ENCODE assay signal across 1 cellular context in the genomic region with DNA sequence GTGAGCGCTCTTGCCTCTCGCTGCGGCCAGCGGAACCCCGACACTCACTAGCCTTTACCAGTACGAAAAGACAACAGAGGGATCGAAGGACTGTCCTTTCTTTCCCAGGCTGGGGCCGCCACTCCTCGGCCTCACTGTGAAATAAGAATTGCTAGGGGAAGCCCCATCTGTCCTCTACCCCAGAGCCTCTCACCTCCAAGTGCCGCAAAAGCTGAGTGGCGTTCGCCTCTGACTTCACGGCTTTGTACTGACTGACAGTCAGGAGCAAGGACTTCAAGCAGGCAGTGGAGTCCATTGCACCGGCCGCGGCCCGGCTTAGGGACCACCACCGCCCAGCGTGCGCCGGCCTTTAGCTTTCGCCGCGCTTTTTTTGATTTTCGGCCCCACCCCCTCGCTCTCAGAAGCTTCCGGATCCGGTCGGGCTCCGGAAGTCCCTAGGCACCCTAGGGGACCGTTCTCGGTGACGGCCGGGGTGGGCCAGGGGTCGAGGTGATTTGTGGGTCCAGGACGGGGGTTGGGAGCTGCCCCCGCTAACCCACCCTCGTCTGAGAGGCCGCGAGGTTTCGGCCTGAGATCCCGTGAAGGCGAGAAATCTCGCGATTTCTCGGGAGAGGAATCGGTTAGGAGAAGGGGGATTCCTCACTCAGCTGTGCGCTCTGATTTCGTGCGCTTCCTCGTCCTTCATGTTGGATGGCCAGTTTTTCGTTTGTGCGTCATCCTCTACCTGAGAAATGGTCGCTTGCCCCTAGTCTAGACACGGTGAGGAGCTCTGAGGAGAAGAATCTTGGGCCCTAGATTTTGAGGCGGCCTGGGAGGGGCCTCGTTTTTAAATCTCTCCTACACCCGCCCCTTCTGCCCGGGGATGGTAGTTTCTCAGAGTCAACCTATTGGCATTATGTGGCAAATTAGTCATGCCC.
A peak's percentile ranks its signal among the peaks of the same experiment; 100 is the strongest.
TF ChIP-seq lines count a peak whose summit lies in the region.

A gene (minus strand): TSS at position 358 of the 917 bp plus-strand sequence. CDS start 63 bp downstream, at position 295.
A gene with protein sequence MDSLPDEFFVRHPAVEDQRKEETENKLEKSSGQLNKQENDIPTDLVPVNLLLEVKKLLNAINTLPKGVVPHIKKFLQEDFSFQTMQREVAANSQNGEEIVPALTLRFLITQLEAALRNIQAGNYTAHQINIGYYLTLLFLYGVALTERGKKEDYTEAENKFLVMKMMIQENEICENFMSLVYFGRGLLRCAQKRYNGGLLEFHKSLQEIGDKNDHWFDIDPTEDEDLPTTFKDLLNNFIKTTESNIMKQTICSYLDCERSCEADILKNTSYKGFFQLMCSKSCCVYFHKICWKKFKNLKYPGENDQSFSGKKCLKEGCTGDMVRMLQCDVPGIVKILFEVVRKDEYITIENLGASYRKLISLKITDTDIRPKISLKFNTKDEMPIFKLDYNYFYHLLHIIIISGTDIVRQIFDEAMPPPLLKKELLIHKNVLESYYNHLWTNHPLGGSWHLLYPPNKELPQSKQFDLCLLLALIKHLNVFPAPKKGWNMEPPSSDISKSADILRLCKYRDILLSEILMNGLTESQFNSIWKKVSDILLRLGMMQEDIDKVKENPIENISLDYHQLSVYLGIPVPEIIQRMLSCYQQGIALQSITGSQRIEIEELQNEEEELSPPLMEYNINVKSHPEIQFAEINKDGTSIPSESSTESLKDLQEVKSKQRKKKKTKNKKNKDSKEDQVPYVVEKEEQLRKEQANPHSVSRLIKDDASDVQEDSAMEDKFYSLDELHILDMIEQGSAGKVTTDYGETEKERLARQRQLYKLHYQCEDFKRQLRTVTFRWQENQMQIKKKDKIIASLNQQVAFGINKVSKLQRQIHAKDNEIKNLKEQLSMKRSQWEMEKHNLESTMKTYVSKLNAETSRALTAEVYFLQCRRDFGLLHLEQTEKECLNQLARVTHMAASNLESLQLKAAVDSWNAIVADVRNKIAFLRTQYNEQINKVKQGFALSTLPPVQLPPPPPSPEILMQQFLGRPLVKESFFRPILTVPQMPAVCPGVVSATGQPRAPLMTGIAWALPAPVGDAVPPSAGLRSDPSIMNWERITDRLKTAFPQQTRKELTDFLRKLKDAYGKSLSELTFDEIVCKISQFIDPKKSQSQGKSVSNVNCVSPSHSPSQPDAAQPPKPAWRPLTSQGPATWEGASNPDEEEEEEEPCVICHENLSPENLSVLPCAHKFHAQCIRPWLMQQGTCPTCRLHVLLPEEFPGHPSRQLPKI (plus strand): TSS at position 642 of the 917 bp plus-strand sequence. CDS start 15,685 bp downstream, outside the sequence.

TF ChIP-seq in HepG2, 621 proteins besides CTCF, POLR2A, EP300 and RAD21 (continued from another document and continues in another):
- TF ChIP-seq, protein P1, sequence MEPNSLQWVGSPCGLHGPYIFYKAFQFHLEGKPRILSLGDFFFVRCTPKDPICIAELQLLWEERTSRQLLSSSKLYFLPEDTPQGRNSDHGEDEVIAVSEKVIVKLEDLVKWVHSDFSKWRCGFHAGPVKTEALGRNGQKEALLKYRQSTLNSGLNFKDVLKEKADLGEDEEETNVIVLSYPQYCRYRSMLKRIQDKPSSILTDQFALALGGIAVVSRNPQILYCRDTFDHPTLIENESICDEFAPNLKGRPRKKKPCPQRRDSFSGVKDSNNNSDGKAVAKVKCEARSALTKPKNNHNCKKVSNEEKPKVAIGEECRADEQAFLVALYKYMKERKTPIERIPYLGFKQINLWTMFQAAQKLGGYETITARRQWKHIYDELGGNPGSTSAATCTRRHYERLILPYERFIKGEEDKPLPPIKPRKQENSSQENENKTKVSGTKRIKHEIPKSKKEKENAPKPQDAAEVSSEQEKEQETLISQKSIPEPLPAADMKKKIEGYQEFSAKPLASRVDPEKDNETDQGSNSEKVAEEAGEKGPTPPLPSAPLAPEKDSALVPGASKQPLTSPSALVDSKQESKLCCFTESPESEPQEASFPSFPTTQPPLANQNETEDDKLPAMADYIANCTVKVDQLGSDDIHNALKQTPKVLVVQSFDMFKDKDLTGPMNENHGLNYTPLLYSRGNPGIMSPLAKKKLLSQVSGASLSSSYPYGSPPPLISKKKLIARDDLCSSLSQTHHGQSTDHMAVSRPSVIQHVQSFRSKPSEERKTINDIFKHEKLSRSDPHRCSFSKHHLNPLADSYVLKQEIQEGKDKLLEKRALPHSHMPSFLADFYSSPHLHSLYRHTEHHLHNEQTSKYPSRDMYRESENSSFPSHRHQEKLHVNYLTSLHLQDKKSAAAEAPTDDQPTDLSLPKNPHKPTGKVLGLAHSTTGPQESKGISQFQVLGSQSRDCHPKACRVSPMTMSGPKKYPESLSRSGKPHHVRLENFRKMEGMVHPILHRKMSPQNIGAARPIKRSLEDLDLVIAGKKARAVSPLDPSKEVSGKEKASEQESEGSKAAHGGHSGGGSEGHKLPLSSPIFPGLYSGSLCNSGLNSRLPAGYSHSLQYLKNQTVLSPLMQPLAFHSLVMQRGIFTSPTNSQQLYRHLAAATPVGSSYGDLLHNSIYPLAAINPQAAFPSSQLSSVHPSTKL (CRISPR knock-in tag; IDR thresholded peaks at IDR 0.05): peak; percentile 74
- TF ChIP-seq, protein P2, sequence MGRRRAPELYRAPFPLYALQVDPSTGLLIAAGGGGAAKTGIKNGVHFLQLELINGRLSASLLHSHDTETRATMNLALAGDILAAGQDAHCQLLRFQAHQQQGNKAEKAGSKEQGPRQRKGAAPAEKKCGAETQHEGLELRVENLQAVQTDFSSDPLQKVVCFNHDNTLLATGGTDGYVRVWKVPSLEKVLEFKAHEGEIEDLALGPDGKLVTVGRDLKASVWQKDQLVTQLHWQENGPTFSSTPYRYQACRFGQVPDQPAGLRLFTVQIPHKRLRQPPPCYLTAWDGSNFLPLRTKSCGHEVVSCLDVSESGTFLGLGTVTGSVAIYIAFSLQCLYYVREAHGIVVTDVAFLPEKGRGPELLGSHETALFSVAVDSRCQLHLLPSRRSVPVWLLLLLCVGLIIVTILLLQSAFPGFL (CRISPR knock-in tag; IDR thresholded peaks at IDR 0.05): no peak
- TF ChIP-seq ZNF230 (CRISPR knock-in tag; IDR thresholded peaks at IDR 0.05) (peak; percentile 81; the same call in 1 of the 2 replicates), ZNF136 (CRISPR knock-in tag; IDR thresholded peaks at IDR 0.05; ENCODE audit: low read depth) (no peak), RFXAP (CRISPR knock-in tag; IDR thresholded peaks at IDR 0.05; ENCODE audit: borderline replicate concordance) (0 out of 2 replicates have a peak, but pooled peaks have one; percentile 52), GPN1 (CRISPR knock-in tag; IDR thresholded peaks at IDR 0.05; ENCODE audit: borderline replicate concordance) (no peak), SATB2 (CRISPR knock-in tag; IDR thresholded peaks at IDR 0.05) (no peak; the same call in 1 of the 2 replicates), ZNF607 (CRISPR knock-in tag; IDR thresholded peaks at IDR 0.05; ENCODE audit: borderline replicate concordance) (no peak; the same call in none of the 2 replicates), ZNF781 (CRISPR knock-in tag; IDR thresholded peaks at IDR 0.05; ENCODE audit: borderline replicate concordance, not compliant biosample characterization) (peak; percentile 59), U2AF1 (optimal IDR thresholded peaks at IDR 0.05; ENCODE audit: low read depth, low read length) (no peak), ZNF430 (CRISPR knock-in tag; IDR thresholded peaks at IDR 0.05) (peak; percentile 72; the same call in 1 of the 2 replicates), GATAD1 (CRISPR knock-in tag; IDR thresholded peaks at IDR 0.05) (peak; percentile 95), ZKSCAN1 (IDR thresholded peaks at IDR 0.05; ENCODE audit: low read length) (no peak), ZBTB7B (CRISPR knock-in tag; IDR thresholded peaks at IDR 0.05) (peak; percentile 97), PCBP1 (IDR thresholded peaks at IDR 0.05; ENCODE audit: borderline replicate concordance, low read depth, low read length) (0 out of 2 replicates have a peak, but pooled peaks have one; percentile 56), ZNF570 (CRISPR knock-in tag; IDR thresholded peaks at IDR 0.05; ENCODE audit: borderline replicate concordance) (no peak), EED (CRISPR knock-in tag; IDR thresholded peaks at IDR 0.05) (peak; percentile 51; the same call in 1 of the 2 replicates), ZNF749 (CRISPR knock-in tag; IDR thresholded peaks at IDR 0.05; ENCODE audit: borderline replicate concordance) (no peak), SPEN (CRISPR knock-in tag; IDR thresholded peaks at IDR 0.05; ENCODE audit: low read depth) (peak; percentile 86), GATA4 (IDR thresholded peaks at IDR 0.05; ENCODE audit: borderline replicate concordance, low read depth) (peak; percentile 38; the same call in 1 of the 2 replicates), REPIN1 (CRISPR knock-in tag; IDR thresholded peaks at IDR 0.05; ENCODE audit: borderline replicate concordance, low read depth) (peak; percentile 78), ZSCAN30 (CRISPR knock-in tag; IDR thresholded peaks at IDR 0.05) (no peak), CEBPB (IDR thresholded peaks at IDR 0.05; ENCODE audit: borderline replicate concordance, low read depth, low read length) (no peak), SMAD1 (CRISPR knock-in tag; IDR thresholded peaks at IDR 0.05; ENCODE audit: borderline replicate concordance, low read depth) (no peak; the same call in 1 of the 2 replicates)
- TF ChIP-seq, protein P3, sequence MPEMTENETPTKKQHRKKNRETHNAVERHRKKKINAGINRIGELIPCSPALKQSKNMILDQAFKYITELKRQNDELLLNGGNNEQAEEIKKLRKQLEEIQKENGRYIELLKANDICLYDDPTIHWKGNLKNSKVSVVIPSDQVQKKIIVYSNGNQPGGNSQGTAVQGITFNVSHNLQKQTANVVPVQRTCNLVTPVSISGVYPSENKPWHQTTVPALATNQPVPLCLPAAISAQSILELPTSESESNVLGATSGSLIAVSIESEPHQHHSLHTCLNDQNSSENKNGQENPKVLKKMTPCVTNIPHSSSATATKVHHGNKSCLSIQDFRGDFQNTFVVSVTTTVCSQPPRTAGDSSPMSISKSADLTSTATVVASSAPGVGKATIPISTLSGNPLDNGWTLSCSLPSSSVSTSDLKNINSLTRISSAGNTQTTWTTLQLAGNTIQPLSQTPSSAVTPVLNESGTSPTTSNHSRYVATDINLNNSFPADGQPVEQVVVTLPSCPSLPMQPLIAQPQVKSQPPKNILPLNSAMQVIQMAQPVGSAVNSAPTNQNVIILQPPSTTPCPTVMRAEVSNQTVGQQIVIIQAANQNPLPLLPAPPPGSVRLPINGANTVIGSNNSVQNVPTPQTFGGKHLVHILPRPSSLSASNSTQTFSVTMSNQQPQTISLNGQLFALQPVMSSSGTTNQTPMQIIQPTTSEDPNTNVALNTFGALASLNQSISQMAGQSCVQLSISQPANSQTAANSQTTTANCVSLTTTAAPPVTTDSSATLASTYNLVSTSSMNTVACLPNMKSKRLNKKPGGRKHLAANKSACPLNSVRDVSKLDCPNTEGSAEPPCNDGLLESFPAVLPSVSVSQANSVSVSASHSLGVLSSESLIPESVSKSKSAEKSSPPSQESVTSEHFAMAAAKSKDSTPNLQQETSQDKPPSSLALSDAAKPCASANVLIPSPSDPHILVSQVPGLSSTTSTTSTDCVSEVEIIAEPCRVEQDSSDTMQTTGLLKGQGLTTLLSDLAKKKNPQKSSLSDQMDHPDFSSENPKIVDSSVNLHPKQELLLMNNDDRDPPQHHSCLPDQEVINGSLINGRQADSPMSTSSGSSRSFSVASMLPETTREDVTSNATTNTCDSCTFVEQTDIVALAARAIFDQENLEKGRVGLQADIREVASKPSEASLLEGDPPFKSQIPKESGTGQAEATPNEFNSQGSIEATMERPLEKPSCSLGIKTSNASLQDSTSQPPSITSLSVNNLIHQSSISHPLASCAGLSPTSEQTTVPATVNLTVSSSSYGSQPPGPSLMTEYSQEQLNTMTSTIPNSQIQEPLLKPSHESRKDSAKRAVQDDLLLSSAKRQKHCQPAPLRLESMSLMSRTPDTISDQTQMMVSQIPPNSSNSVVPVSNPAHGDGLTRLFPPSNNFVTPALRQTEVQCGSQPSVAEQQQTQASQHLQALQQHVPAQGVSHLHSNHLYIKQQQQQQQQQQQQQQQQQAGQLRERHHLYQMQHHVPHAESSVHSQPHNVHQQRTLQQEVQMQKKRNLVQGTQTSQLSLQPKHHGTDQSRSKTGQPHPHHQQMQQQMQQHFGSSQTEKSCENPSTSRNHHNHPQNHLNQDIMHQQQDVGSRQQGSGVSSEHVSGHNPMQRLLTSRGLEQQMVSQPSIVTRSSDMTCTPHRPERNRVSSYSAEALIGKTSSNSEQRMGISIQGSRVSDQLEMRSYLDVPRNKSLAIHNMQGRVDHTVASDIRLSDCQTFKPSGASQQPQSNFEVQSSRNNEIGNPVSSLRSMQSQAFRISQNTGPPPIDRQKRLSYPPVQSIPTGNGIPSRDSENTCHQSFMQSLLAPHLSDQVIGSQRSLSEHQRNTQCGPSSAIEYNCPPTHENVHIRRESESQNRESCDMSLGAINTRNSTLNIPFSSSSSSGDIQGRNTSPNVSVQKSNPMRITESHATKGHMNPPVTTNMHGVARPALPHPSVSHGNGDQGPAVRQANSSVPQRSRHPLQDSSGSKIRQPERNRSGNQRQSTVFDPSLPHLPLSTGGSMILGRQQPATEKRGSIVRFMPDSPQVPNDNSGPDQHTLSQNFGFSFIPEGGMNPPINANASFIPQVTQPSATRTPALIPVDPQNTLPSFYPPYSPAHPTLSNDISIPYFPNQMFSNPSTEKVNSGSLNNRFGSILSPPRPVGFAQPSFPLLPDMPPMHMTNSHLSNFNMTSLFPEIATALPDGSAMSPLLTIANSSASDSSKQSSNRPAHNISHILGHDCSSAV (CRISPR knock-in tag; IDR thresholded peaks at IDR 0.05; ENCODE audit: borderline replicate concordance): no peak
- TF ChIP-seq, protein P4, sequence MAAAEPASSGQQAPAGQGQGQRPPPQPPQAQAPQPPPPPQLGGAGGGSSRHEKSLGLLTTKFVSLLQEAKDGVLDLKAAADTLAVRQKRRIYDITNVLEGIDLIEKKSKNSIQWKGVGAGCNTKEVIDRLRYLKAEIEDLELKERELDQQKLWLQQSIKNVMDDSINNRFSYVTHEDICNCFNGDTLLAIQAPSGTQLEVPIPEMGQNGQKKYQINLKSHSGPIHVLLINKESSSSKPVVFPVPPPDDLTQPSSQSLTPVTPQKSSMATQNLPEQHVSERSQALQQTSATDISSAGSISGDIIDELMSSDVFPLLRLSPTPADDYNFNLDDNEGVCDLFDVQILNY (CRISPR knock-in tag; conservative IDR thresholded peaks at IDR 0.05): peak; percentile 89
- TF ChIP-seq, protein P5, sequence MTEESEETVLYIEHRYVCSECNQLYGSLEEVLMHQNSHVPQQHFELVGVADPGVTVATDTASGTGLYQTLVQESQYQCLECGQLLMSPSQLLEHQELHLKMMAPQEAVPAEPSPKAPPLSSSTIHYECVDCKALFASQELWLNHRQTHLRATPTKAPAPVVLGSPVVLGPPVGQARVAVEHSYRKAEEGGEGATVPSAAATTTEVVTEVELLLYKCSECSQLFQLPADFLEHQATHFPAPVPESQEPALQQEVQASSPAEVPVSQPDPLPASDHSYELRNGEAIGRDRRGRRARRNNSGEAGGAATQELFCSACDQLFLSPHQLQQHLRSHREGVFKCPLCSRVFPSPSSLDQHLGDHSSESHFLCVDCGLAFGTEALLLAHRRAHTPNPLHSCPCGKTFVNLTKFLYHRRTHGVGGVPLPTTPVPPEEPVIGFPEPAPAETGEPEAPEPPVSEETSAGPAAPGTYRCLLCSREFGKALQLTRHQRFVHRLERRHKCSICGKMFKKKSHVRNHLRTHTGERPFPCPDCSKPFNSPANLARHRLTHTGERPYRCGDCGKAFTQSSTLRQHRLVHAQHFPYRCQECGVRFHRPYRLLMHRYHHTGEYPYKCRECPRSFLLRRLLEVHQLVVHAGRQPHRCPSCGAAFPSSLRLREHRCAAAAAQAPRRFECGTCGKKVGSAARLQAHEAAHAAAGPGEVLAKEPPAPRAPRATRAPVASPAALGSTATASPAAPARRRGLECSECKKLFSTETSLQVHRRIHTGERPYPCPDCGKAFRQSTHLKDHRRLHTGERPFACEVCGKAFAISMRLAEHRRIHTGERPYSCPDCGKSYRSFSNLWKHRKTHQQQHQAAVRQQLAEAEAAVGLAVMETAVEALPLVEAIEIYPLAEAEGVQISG (CRISPR knock-in tag; IDR thresholded peaks at IDR 0.05): peak; percentile 90
- TF ChIP-seq, protein P6, sequence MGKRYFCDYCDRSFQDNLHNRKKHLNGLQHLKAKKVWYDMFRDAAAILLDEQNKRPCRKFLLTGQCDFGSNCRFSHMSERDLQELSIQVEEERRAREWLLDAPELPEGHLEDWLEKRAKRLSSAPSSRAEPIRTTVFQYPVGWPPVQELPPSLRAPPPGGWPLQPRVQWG (CRISPR knock-in tag; IDR thresholded peaks at IDR 0.05; ENCODE audit: borderline replicate concordance, low read depth): no peak
